In the genomic region with DNA sequence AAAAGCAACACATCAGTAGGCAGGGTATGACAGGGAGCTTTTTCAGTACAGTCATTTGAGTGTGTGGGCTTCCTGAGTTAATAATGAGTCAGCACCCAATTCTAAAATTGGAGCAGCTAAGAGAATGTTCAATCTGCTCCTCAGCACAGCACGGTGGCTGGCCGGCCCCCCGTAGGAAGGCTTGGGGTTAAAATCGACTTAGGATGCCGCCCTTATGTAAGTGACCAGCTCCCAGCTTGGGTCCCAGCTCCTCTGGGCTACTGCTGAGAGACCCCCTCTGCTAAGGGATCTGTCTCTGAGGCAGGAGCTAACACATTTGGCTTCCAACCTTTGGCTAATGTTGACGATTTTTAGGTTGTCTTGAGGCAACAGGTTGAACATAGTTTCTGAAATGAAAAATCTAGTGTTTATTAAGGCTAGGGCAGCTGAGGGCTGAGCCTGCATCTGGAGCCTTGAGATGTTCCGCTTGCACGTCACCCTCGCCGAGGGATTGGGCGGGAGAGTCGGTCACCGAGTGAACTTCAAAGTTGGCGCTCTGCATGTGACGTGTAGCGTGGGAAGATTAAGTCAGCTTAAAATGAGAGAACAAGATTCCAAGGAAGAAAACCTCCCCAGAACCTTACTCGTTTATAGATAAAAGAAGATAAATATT, we compare ENCODE assay signal across 8 cellular contexts.
DNase-seq lines count a peak whose midpoint lies in the region; ATAC-seq, FAIRE-seq and TF ChIP-seq lines count a peak whose summit lies in the region.
"Not testable (repeated sequence)": the region's sequence is repeated elsewhere in the genome, so short reads cannot be mapped to it uniquely, and the experiment has no call there.

No MANE protein-coding gene starts in this region.

- not testable (repeated sequence) for H3K9me3 Mint-ChIP-seq in T-helper 1 cell treated with Interleukin-12 subunit alpha and Interleukin-12 subunit beta and Interleukin-4 antibody, amounts not matched to agents 30 μg/mL and 1 μg/mL, for 36 hours; astrocyte (ENCODE audit: unreplicated experiment)

- not testable (repeated sequence) for H3K36me3 ChIP-seq in astrocyte (ENCODE audit: insufficient read depth, low read length)

- not testable (repeated sequence) for H3K36me3 Mint-ChIP-seq in T-helper 1 cell treated with Interleukin-12 subunit alpha and Interleukin-12 subunit beta and Interleukin-4 antibody, amounts not matched to agents 30 μg/mL and 1 μg/mL, for 36 hours (ENCODE audit: low read depth); astrocyte (ENCODE audit: low read depth, unreplicated experiment)

- peak overlapping the region; percentile 83 for H3K27ac Mint-ChIP-seq in T-helper 1 cell treated with Interleukin-12 subunit alpha and Interleukin-12 subunit beta and Interleukin-4 antibody, amounts not matched to agents 30 μg/mL and 1 μg/mL, for 36 hours
- H3K27ac Mint-ChIP-seq in astrocyte (ENCODE audit: unreplicated experiment), result peak overlapping the region; percentile 78

- TF ChIP-seq CTCF in AG10803 (conservative IDR thresholded peaks at IDR 0.05; ENCODE audit: low read length); astrocyte (IDR thresholded peaks at IDR 0.05; ENCODE audit: insufficient read depth, low read depth, low read length); retinal pigment epithelial cell (conservative IDR thresholded peaks at IDR 0.05; ENCODE audit: low read depth, low read length): not testable (repeated sequence)

- not testable (repeated sequence) for H4K20me1 ChIP-seq in astrocyte (ENCODE audit: insufficient read depth, low read length)

- H3K9ac ChIP-seq in astrocyte (ENCODE audit: low read length), result peak overlapping the region; percentile 92

- not testable (repeated sequence) for H3K27me3 ChIP-seq in astrocyte (ENCODE audit: insufficient read depth, low read length)

- H3K4me3 Mint-ChIP-seq in T-helper 1 cell treated with Interleukin-12 subunit alpha and Interleukin-12 subunit beta and Interleukin-4 antibody, amounts not matched to agents 30 μg/mL and 1 μg/mL, for 36 hours, result peak overlapping the region; percentile 83
- H3K4me3 Mint-ChIP-seq in astrocyte (ENCODE audit: unreplicated experiment), result peak overlapping the region; percentile 81

- DNase-seq in AG10803 (ENCODE audit: low read depth), result peak; percentile 33
- not testable (repeated sequence) for DNase-seq in astrocyte (ENCODE audit: low read depth); left cardiac atrium; retinal pigment epithelial cell (ENCODE audit: low read depth)

- ATAC-seq in GM18907 (IDR thresholded peaks at IDR 0.05; ENCODE audit: unreplicated experiment), result peak; percentile 82
- peak; percentile 60 for ATAC-seq in HG02623 (IDR thresholded peaks at IDR 0.05; ENCODE audit: unreplicated experiment)
- ATAC-seq in HG03565 (IDR thresholded peaks at IDR 0.05; ENCODE audit: unreplicated experiment), result peak; percentile 59
- peak; percentile 20 to 48 for ATAC-seq in left cardiac atrium

- H3K4me3 ChIP-seq in AG10803 (ENCODE audit: low read length) (peak overlapping the region; percentile 66), astrocyte (ENCODE audit: insufficient read depth, low read depth, low read length) (peak overlapping the region; percentile 71), retinal pigment epithelial cell (ENCODE audit: low read length) (peak overlapping the region; percentile 48)

- H3K4me2 ChIP-seq in astrocyte (ENCODE audit: low read length), result peak overlapping the region; percentile 85

- peaks cover 19% of the 10 kb centered on the region for H3K4me1 ChIP-seq in astrocyte (ENCODE audit: insufficient read depth, low read length)

- peaks cover 22% of the 10 kb centered on the region for H3K4me1 Mint-ChIP-seq in T-helper 1 cell treated with Interleukin-12 subunit alpha and Interleukin-12 subunit beta and Interleukin-4 antibody, amounts not matched to agents 30 μg/mL and 1 μg/mL, for 36 hours (ENCODE audit: low read depth)
- H3K4me1 Mint-ChIP-seq in astrocyte (ENCODE audit: low read depth, unreplicated experiment), result peaks cover 20% of the 10 kb centered on the region

- H3K27me3 Mint-ChIP-seq in T-helper 1 cell treated with Interleukin-12 subunit alpha and Interleukin-12 subunit beta and Interleukin-4 antibody, amounts not matched to agents 30 μg/mL and 1 μg/mL, for 36 hours (ENCODE audit: low read depth); astrocyte (ENCODE audit: low read depth, unreplicated experiment): not testable (repeated sequence)

- peak overlapping the region; percentile 87 for H3K27ac ChIP-seq in astrocyte (ENCODE audit: low read depth, low read length)

- not testable (repeated sequence) for FAIRE-seq in astrocyte (lab: Jason Lieb, UNC)

- H3K9me3 ChIP-seq in astrocyte (ENCODE audit: insufficient read depth, low read depth, low read length), result not testable (repeated sequence)

- peaks cover 35% of the 10 kb centered on the region for H3K79me2 ChIP-seq in astrocyte (ENCODE audit: insufficient read depth, low read length)

- intact Hi-C loops in left cardiac atrium (cut with DNase I), result not testable (repeated sequence)

- not testable (repeated sequence) for H2AFZ ChIP-seq in astrocyte (ENCODE audit: low read depth, low read length)
